Comparison of ENCODE assay signal across 8 cellular contexts in the genomic region with DNA sequence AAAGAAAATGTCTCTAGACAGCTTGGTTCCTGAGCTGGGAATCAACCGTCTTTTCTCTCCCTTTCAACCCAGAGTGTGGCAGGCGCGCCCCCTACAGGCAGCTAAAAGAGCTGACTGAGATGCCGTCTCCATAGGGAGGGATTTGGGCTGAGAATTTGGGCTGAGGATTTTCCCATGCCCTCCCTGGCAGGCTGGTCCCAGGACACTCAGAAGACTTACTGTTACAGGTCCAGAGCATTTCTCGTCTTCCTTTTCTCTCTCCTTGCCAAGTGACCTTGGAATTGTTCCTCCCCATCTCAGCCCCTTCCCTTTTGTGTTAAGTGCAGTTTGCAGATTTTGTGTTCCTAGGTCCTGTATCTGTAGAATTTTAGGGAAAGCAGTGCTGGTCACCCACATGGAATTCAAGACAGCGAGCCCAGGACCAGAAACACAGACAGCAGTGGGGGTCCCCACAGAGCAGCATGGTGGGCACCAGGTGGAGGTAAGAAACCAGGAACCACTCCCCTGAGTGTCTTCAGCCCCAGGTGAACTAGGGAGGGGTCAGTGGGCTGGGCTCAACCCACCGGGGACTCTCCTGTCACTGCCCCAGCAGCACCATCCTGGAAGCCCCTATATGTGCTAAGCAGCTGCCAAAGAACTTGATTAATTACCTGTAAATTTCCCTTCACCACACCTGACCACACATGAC. TPM values are rescaled to one million over a fixed set of nuclear protein-coding genes. Genes with fewer than 3 reads are reported as not detected.
DNase-seq lines count a peak whose midpoint lies in the region; ATAC-seq and TF ChIP-seq lines count a peak whose summit lies in the region.

No MANE protein-coding gene starts in this region.

- no peaks in the 10 kb centered on the region for H3K79me2 ChIP-seq in neural cell (replicated peaks; ENCODE audit: insufficient read depth, low read length)

- no peak for TF ChIP-seq EP300 in neural cell (conservative IDR thresholded peaks at IDR 0.05; ENCODE audit: poor library complexity, severe bottlenecking)

- H3K27ac Mint-ChIP-seq in activated CD8-positive, alpha-beta memory T cell treated with anti-CD3 and anti-CD28 coated beads, Interleukin-2, amount 10 ng/mL, durations not matched to agents 7 days and 5 days: no peak overlapping the region

- H3K9me2 ChIP-seq in neural cell (ENCODE audit: insufficient read depth, low read length): no peaks in the 10 kb centered on the region

- WGBS in testis, 2 donors: 15 to 23% methylated on average over 6 to 7 of the region's 7 CpGs

- no peaks in the 10 kb centered on the region for H3K4me1 ChIP-seq in testis

- H3K4me3 ChIP-seq in neural cell (ENCODE audit: low read length) (no peak overlapping the region), testis (no peak overlapping the region)

- no peaks in the 10 kb centered on the region for H3K27me3 ChIP-seq in neural cell (ENCODE audit: insufficient read depth, low read depth, low read length)
- no peaks in the 10 kb centered on the region for H3K27me3 ChIP-seq in testis

- H3K9me3 ChIP-seq in neural cell (ENCODE audit: low read length) (no peaks in the 10 kb centered on the region), testis (no peaks in the 10 kb centered on the region)

- no peaks in the 10 kb centered on the region for H3K36me3 ChIP-seq in neural cell (ENCODE audit: insufficient read depth, low read length)
- H3K36me3 ChIP-seq in testis (ENCODE audit: low read depth, missing control alignments): no peaks in the 10 kb centered on the region

- H3K4me3 Mint-ChIP-seq in activated CD8-positive, alpha-beta memory T cell treated with anti-CD3 and anti-CD28 coated beads, Interleukin-2, amount 10 ng/mL, durations not matched to agents 7 days and 5 days: no peak overlapping the region

- H4K20me1 ChIP-seq in neural cell (ENCODE audit: insufficient read depth): no peaks in the 10 kb centered on the region

- peak; percentile 67 for DNase-seq in NCI-H69 (lab: John Stamatoyannopoulos, UW)
- peak; percentile 81 for DNase-seq in activated CD8-positive, alpha-beta memory T cell treated with anti-CD3 and anti-CD28 coated beads, Interleukin-2, amount 10 ng/mL, durations not matched to agents 7 days and 5 days
- peak; percentile 43 to 75 for DNase-seq in erythroblast (lab: John Stamatoyannopoulos, UW)
- DNase-seq in testis: peak; percentile 74

- no peak overlapping the region for H3K9ac ChIP-seq in neural cell (ENCODE audit: low read length)

- H3K36me3 Mint-ChIP-seq in activated CD8-positive, alpha-beta memory T cell treated with anti-CD3 and anti-CD28 coated beads, Interleukin-2, amount 10 ng/mL, durations not matched to agents 7 days and 5 days: no peaks in the 10 kb centered on the region

- H3K4me1 Mint-ChIP-seq in activated CD8-positive, alpha-beta memory T cell treated with anti-CD3 and anti-CD28 coated beads, Interleukin-2, amount 10 ng/mL, durations not matched to agents 7 days and 5 days: no peaks in the 10 kb centered on the region

- TF ChIP-seq POLR2A in erythroblast (IDR thresholded peaks at IDR 0.05; ENCODE audit: low read length) (no peak), testis (IDR thresholded peaks at IDR 0.05) (no peak)

- CTCF ChIA-PET in activated CD8-positive, alpha-beta memory T cell treated with anti-CD3 and anti-CD28 coated beads, Interleukin-2, amount 10 ng/mL, durations not matched to agents 7 days and 5 days (lab: Charles Lee): interaction anchor here (0.6 to 10.8 kb wide), 28 partner anchors 9 to 288 kb away, joined by 3 to 355 read pairs (median 4); a partner anchor contains a TSS

- TF ChIP-seq CTCF in 22Rv1 (IDR thresholded peaks at IDR 0.05) (peak; percentile 97), GM12872 (IDR thresholded peaks at IDR 0.05; ENCODE audit: insufficient read depth, low read depth, low read length) (peak; percentile 66), neural cell (IDR thresholded peaks at IDR 0.05; ENCODE audit: poor library complexity, severe bottlenecking) (peak; percentile 36), testis (IDR thresholded peaks at IDR 0.05) (peak; percentile 44 to 80 (median 67))

- peak; percentile 9 for TF ChIP-seq RAD21 in neural cell (conservative IDR thresholded peaks at IDR 0.05)

- H3K27me3 Mint-ChIP-seq in activated CD8-positive, alpha-beta memory T cell treated with anti-CD3 and anti-CD28 coated beads, Interleukin-2, amount 10 ng/mL, durations not matched to agents 7 days and 5 days: peaks cover 17% of the 10 kb centered on the region

- intact Hi-C loops in testis (cut with DNase I; ENCODE audit: low total_unique reads): no loop called here

- H3F3A ChIP-seq in neural cell (ENCODE audit: insufficient read depth, low read length, poor library complexity, severe bottlenecking): no peaks in the 10 kb centered on the region

- no peak overlapping the region for H2AFZ ChIP-seq in neural cell (ENCODE audit: low read depth, low read length)

- H3K27ac ChIP-seq in 22Rv1 (no peak overlapping the region), neural cell (ENCODE audit: low read length) (no peak overlapping the region), testis (no peak overlapping the region)

- H3K4me2 ChIP-seq in neural cell (ENCODE audit: low read length): no peak overlapping the region

- peaks cover 6% of the 10 kb centered on the region for H3K9me3 Mint-ChIP-seq in activated CD8-positive, alpha-beta memory T cell treated with anti-CD3 and anti-CD28 coated beads, Interleukin-2, amount 10 ng/mL, durations not matched to agents 7 days and 5 days (ENCODE audit: low read depth)

- ATAC-seq in activated CD8-positive, alpha-beta memory T cell treated with anti-CD3 and anti-CD28 coated beads, Interleukin-2, amount 10 ng/mL, durations not matched to agents 7 days and 5 days: peak; percentile 51
- no peak for ATAC-seq in GM19452 (IDR thresholded peaks at IDR 0.05; ENCODE audit: unreplicated experiment)

TF ChIP-seq in neural cell, 6 proteins besides CTCF, POLR2A, EP300 and RAD21:
- TF ChIP-seq SMC3 (conservative IDR thresholded peaks at IDR 0.05; ENCODE audit: poor library complexity) (no peak), MXI1 (conservative IDR thresholded peaks at IDR 0.05; ENCODE audit: poor library complexity, severe bottlenecking) (no peak), TAF1 (IDR thresholded peaks at IDR 0.05; ENCODE audit: low read depth) (no peak), EZH2 (IDR thresholded peaks at IDR 0.05; ENCODE audit: borderline replicate concordance, insufficient read depth, low read length, poor library complexity, severe bottlenecking) (no peak), POLR2AphosphoS5 (IDR thresholded peaks at IDR 0.05) (no peak)
- TF ChIP-seq, protein P1, sequence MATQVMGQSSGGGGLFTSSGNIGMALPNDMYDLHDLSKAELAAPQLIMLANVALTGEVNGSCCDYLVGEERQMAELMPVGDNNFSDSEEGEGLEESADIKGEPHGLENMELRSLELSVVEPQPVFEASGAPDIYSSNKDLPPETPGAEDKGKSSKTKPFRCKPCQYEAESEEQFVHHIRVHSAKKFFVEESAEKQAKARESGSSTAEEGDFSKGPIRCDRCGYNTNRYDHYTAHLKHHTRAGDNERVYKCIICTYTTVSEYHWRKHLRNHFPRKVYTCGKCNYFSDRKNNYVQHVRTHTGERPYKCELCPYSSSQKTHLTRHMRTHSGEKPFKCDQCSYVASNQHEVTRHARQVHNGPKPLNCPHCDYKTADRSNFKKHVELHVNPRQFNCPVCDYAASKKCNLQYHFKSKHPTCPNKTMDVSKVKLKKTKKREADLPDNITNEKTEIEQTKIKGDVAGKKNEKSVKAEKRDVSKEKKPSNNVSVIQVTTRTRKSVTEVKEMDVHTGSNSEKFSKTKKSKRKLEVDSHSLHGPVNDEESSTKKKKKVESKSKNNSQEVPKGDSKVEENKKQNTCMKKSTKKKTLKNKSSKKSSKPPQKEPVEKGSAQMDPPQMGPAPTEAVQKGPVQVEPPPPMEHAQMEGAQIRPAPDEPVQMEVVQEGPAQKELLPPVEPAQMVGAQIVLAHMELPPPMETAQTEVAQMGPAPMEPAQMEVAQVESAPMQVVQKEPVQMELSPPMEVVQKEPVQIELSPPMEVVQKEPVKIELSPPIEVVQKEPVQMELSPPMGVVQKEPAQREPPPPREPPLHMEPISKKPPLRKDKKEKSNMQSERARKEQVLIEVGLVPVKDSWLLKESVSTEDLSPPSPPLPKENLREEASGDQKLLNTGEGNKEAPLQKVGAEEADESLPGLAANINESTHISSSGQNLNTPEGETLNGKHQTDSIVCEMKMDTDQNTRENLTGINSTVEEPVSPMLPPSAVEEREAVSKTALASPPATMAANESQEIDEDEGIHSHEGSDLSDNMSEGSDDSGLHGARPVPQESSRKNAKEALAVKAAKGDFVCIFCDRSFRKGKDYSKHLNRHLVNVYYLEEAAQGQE (IDR thresholded peaks at IDR 0.05; ENCODE audit: borderline replicate concordance): no peak

RNA-seq across cellular contexts. Expression of a gene that starts 9.9 kb away (rescaled TPM):
- total RNA-seq in activated CD8-positive, alpha-beta memory T cell treated with anti-CD3 and anti-CD28 coated beads, Interleukin-2, amount 10 ng/mL, durations not matched to agents 7 days and 5 days: not detected
- polyA plus RNA-seq in neural cell (0.19 TPM in 1 of 2 replicates, not detected in the other), testis (ENCODE audit: insufficient read depth, low read depth, low replicate concordance) (9.8 TPM)
- not detected in 2 replicates for polyA minus RNA-seq in neural cell
- 1 to 10 TPM in 1 of 2 donors, under 1 TPM in 1; 0.94 to 1.4 TPM for total RNA-seq in testis

Comparison
In these comparisons a context has a peak if more than half of its experiments do, and no peak if none do; other contexts are left out.
1. CTCF ChIP-seq: peak in every context shown above with its lines; median percentile 97 in 22Rv1; 67 in testis; 66 in GM12872; 36 in neural cell.